ENCODE assay signal across 10 cellular contexts in genomic region chr9:134205636-134206316, GRCh38. TPM values are rescaled to one million over a fixed set of nuclear protein-coding genes. Genes with fewer than 3 reads are reported as not detected.
DNase-seq lines count a peak whose midpoint lies in the region; ATAC-seq and TF ChIP-seq lines count a peak whose summit lies in the region.
"Had no signal": no experiment of that assay in that cellular context is flagged by ENCODE, and none has a peak within 500 bp of the region (broad histone marks: within the 10 kb centered on the region; RNA-seq: fewer than 3 reads in every experiment).

No MANE protein-coding gene starts in this region.

- peak overlapping the region; percentile 64 for H3K27ac Mint-ChIP-seq in mesothelial cell of epicardium
- H3K27ac Mint-ChIP-seq in activated naive CD4-positive, alpha-beta T cell treated with anti-CD3 and anti-CD28 coated beads for 36 hours: no peak overlapping the region

- H3K4me1 ChIP-seq in BE2C: no peaks in the 10 kb centered on the region
- no peaks in the 10 kb centered on the region for H3K4me1 ChIP-seq in colonic mucosa

- H3K36me3 Mint-ChIP-seq in mesothelial cell of epicardium: peaks cover 2% of the 10 kb centered on the region
- H3K36me3 Mint-ChIP-seq in activated naive CD4-positive, alpha-beta T cell treated with anti-CD3 and anti-CD28 coated beads for 36 hours (ENCODE audit: low read depth): no peaks in the 10 kb centered on the region

- H3K9me3 ChIP-seq in BE2C (no peaks in the 10 kb centered on the region), colonic mucosa (no peaks in the 10 kb centered on the region)

- intact Hi-C loops in colonic mucosa (cut with DNase I): no loop called here
- intact Hi-C loops in activated naive CD4-positive, alpha-beta T cell treated with anti-CD3 and anti-CD28 coated beads for 36 hours (cut with micrococcal nuclease): no loop called here

- no peaks in the 10 kb centered on the region for H3K27me3 Mint-ChIP-seq in mesothelial cell of epicardium (ENCODE audit: low read depth)
- H3K27me3 Mint-ChIP-seq in activated naive CD4-positive, alpha-beta T cell treated with anti-CD3 and anti-CD28 coated beads for 36 hours (ENCODE audit: low read depth): no peaks in the 10 kb centered on the region

- no peak overlapping the region for H3K4me3 ChIP-seq in BE2C (ENCODE audit: low read depth, low read length)
- no peak overlapping the region for H3K4me3 ChIP-seq in colonic mucosa
- H3K4me3 ChIP-seq in coronary artery: no peak overlapping the region
- H3K4me3 ChIP-seq: ascending aorta had no signal

- no peak overlapping the region for H3K4me3 Mint-ChIP-seq in mesothelial cell of epicardium
- no peak overlapping the region for H3K4me3 Mint-ChIP-seq in activated naive CD4-positive, alpha-beta T cell treated with anti-CD3 and anti-CD28 coated beads for 36 hours
- H3K4me3 Mint-ChIP-seq: CD8-positive, alpha-beta memory T cell had no signal

- peaks cover 24% of the 10 kb centered on the region for H3K9me3 Mint-ChIP-seq in mesothelial cell of epicardium
- peaks cover 2% of the 10 kb centered on the region for H3K9me3 Mint-ChIP-seq in activated naive CD4-positive, alpha-beta T cell treated with anti-CD3 and anti-CD28 coated beads for 36 hours

- no peak overlapping the region for H3K9ac ChIP-seq in colonic mucosa (ENCODE audit: low read depth in 2 of 2, low read length in 2 of 2)

- H3K27ac ChIP-seq in colonic mucosa: no peak overlapping the region
- H3K27ac ChIP-seq in RWPE1: no peak overlapping the region
- peak overlapping the region in 1 of 2 donors; percentile 46 for H3K27ac ChIP-seq in coronary artery

- CTCF ChIA-PET in RWPE1 (lab: Yijun Ruan, JAX): interaction anchor here (0.6 to 1.0 kb wide), 4 partner anchors 31 to 424 kb away, joined by 3 to 4 read pairs (median 4); no protein-coding TSS in a partner anchor
- CTCF ChIA-PET in activated naive CD4-positive, alpha-beta T cell treated with anti-CD3 and anti-CD28 coated beads for 36 hours (lab: Charles Lee): no interaction called here

- POLR2A ChIA-PET in RWPE1 (lab: Yijun Ruan, JAX; ENCODE audit: low non-redundant PET): no interaction called here

- H3K36me3 ChIP-seq in BE2C (no peaks in the 10 kb centered on the region), colonic mucosa (no peaks in the 10 kb centered on the region)
- H3K36me3 ChIP-seq: ascending aorta had no signal

- no peak for ATAC-seq in HG02571 (IDR thresholded peaks at IDR 0.05; ENCODE audit: unreplicated experiment)

- peak; percentile 28 for DNase-seq in BE2C
- DNase-seq in NCI-H2029 treated with DMSO at 0.1 percent for 48 hours (lab: John Stamatoyannopoulos, UW): peak; percentile 30
- DNase-seq in colonic mucosa: peak; percentile 47
- DNase-seq in mesothelial cell of epicardium (ENCODE audit: low spot score in 2 of 2, unreplicated experiment in 2 of 2): no peak
- DNase-seq in RWPE1 (ENCODE audit: low spot score): no peak
- no peak for DNase-seq in activated naive CD4-positive, alpha-beta T cell treated with anti-CD3 and anti-CD28 coated beads for 36 hours
- no peak for DNase-seq in coronary artery (ENCODE audit: low spot score)

- peaks cover 13% of the 10 kb centered on the region for H3K4me1 Mint-ChIP-seq in mesothelial cell of epicardium
- H3K4me1 Mint-ChIP-seq in activated naive CD4-positive, alpha-beta T cell treated with anti-CD3 and anti-CD28 coated beads for 36 hours (ENCODE audit: low read depth): no peaks in the 10 kb centered on the region
- H3K4me1 Mint-ChIP-seq: CD8-positive, alpha-beta memory T cell had no signal

- H3K27me3 ChIP-seq in BE2C: no peaks in the 10 kb centered on the region
- H3K27me3 ChIP-seq in colonic mucosa: no peaks in the 10 kb centered on the region
- H3K27me3 ChIP-seq: ascending aorta had no signal

- TF ChIP-seq CTCF in BE2C (IDR thresholded peaks at IDR 0.05; ENCODE audit: low read depth, low read length) (no peak), colonic mucosa (IDR thresholded peaks at IDR 0.05) (no peak), mesothelial cell of epicardium (IDR thresholded peaks at IDR 0.05; ENCODE audit: unreplicated experiment) (no peak), RWPE1 (conservative IDR thresholded peaks at IDR 0.05; ENCODE audit: low read depth) (no peak), coronary artery (IDR thresholded peaks at IDR 0.05) (no peak)

RNA-seq across cellular contexts. Expression of gene RNU6ATAC, which starts 41.4 kb away (rescaled TPM):
- 32.9 TPM for polyA plus RNA-seq in BE2C (2012; ENCODE audit: insufficient read depth, insufficient read length, low read depth)
- total RNA-seq in colonic mucosa (100 to 1,000 TPM in 1 of 2 donors, 10 to 100 TPM in 1; 23.0 to 104 TPM), mesothelial cell of epicardium (61.4 to 122 TPM (median 69.3 TPM) in 3 replicates)
- total RNA-seq in activated naive CD4-positive, alpha-beta T cell treated with anti-CD3 and anti-CD28 coated beads for 36 hours: 10 to 100 TPM in 1 of 2 experiments, not detected in 1; 28.1 TPM
- total RNA-seq: ascending aorta had no signal
- polyA plus RNA-seq: CD8-positive, alpha-beta memory T cell had no signal

Comparison
In these comparisons a context has a peak if more than half of its experiments do, and no peak if none do; other contexts are left out.
1. DNase-seq: peak in BE2C (single experiment), NCI-H2029 treated with DMSO at 0.1 percent for 48 hours (single experiment) and colonic mucosa (single experiment); none in mesothelial cell of epicardium (0 of 2), RWPE1 (single experiment), activated naive CD4-positive, alpha-beta T cell treated with anti-CD3 and anti-CD28 coated beads for 36 hours (single experiment) and coronary artery (single experiment).